In the genomic region with DNA sequence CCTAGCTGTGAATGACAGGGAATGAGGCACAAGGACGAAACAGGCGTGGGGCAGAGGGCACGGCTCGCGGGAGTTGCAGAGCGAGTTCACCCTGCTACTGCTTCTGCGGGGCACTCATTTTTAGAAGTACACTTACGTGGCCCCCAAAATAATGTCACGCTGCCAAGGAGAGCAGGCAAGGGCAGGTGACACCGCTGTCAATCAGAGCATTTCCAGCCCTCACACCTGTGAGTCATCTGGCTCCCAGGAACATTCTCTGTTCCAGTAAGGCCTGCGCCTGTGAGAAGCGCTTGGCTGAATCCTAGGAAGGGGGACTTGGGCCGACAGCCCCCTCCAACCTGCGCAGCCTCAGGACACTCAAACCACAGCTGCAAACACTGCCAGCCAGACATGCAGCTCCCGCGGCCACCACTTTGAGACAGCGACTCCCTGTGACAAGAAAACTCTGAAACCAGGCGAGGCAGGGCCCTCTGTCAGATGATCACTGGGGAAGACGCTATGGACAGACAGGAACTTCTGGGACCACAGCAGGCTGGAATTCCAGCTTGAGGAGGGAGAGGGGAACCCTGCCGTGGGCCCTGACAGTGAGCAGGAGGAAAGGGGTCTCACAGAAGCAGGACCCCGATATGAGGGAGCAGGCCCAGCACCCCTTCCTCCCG, we compare ENCODE assay signal across 16 cellular contexts. TPM values are rescaled to one million over a fixed set of nuclear protein-coding genes. Genes with fewer than 3 reads are reported as not detected.
DNase-seq lines count a peak whose midpoint lies in the region; ATAC-seq, FAIRE-seq and TF ChIP-seq lines count a peak whose summit lies in the region.
"Had no signal": no experiment of that assay in that cellular context is flagged by ENCODE, and none has a peak within 500 bp of the region (broad histone marks: within the 10 kb centered on the region; RNA-seq: fewer than 3 reads in every experiment).

No MANE protein-coding gene starts in this region.

- H3K79me1 ChIP-seq in trophoblast cell (ENCODE audit: low read length), result no peaks in the 10 kb centered on the region

- H3K14ac ChIP-seq in trophoblast cell (ENCODE audit: low read length), result no peak overlapping the region

- no peaks in the 10 kb centered on the region for H3K9me3 Mint-ChIP-seq in astrocyte (ENCODE audit: unreplicated experiment)
- H3K9me3 Mint-ChIP-seq: IgD-negative memory B cell; stimulated activated naive CD8-positive, alpha-beta T cell treated with anti-CD3 and anti-CD28 coated beads, Interleukin-15, Interleukin-2, amounts not matched to agents 100 ng/mL and 50 ng/mL, for 24 hours had no signal

- H4K12ac ChIP-seq in trophoblast cell (ENCODE audit: low read depth, low read length), result no peak overlapping the region

- H3K27ac Mint-ChIP-seq in astrocyte (ENCODE audit: unreplicated experiment), result peak overlapping the region; percentile 18
- H3K27ac Mint-ChIP-seq: stimulated activated naive CD8-positive, alpha-beta T cell treated with anti-CD3 and anti-CD28 coated beads, Interleukin-15, Interleukin-2, amounts not matched to agents 100 ng/mL and 50 ng/mL, for 24 hours had no signal

- H3K23ac ChIP-seq in trophoblast cell (ENCODE audit: low read length), result no peak overlapping the region

- intact Hi-C loops in left cardiac atrium (cut with DNase I), result no loop called here

- peaks cover 82% of the 10 kb centered on the region for H4K20me1 ChIP-seq in astrocyte (ENCODE audit: insufficient read depth, low read length)

- H3K27me3 ChIP-seq in astrocyte (ENCODE audit: insufficient read depth, low read length), result no peaks in the 10 kb centered on the region
- no peaks in the 10 kb centered on the region for H3K27me3 ChIP-seq in trophoblast cell (ENCODE audit: insufficient read depth, low read length)

- no peak overlapping the region for H3K4me3 Mint-ChIP-seq in astrocyte (ENCODE audit: unreplicated experiment)
- H3K4me3 Mint-ChIP-seq: IgD-negative memory B cell; stimulated activated naive CD8-positive, alpha-beta T cell treated with anti-CD3 and anti-CD28 coated beads, Interleukin-15, Interleukin-2, amounts not matched to agents 100 ng/mL and 50 ng/mL, for 24 hours had no signal

- H3K36me3 ChIP-seq in astrocyte (ENCODE audit: insufficient read depth, low read length) (no peaks in the 10 kb centered on the region), trophoblast cell (ENCODE audit: control insufficient read depth in 1 of 2, insufficient read depth in 2 of 2, low read length in 2 of 2) (peaks cover 8 to 11% of the 10 kb centered on the region in 2 experiments)

- H3K18ac ChIP-seq in trophoblast cell (ENCODE audit: low read length), result peak overlapping the region; percentile 6

- H2AK5ac ChIP-seq in trophoblast cell (ENCODE audit: low read length), result no peak overlapping the region

- H3K4me1 ChIP-seq in astrocyte (ENCODE audit: insufficient read depth, low read length), result peaks cover 15% of the 10 kb centered on the region
- peaks cover 23 to 28% of the 10 kb centered on the region in 2 experiments for H3K4me1 ChIP-seq in trophoblast cell (ENCODE audit: control insufficient read depth in 1 of 2, insufficient read depth in 2 of 2, low read length in 2 of 2)

- peaks cover 10% of the 10 kb centered on the region for H3K4me1 Mint-ChIP-seq in astrocyte (ENCODE audit: low read depth, unreplicated experiment)

- H2AFZ ChIP-seq in astrocyte (ENCODE audit: low read depth, low read length) (no peak overlapping the region), trophoblast cell (ENCODE audit: insufficient read depth, low read length, poor library complexity) (no peak overlapping the region)

- FAIRE-seq in astrocyte (lab: Jason Lieb, UNC), result no peak
- FAIRE-seq: D721Med, endothelial cell of umbilical vein, H1 had no signal

- in situ Hi-C loops in ACHN (cut with HindIII; ENCODE audit: low pct_ligation_motif_present, low pct_unique_long_range_greater_than_20kb, low sequenced_read_pairs), result no loop called here

- no peak overlapping the region for H4K8ac ChIP-seq in trophoblast cell (ENCODE audit: low read depth, low read length)

- H2BK12ac ChIP-seq in trophoblast cell (ENCODE audit: low read length), result no peak overlapping the region

- DNase-seq in ELF-1 (ENCODE audit: low read depth, low spot score) (peak; percentile 61), astrocyte (ENCODE audit: low read depth) (no peak), left cardiac atrium (no peak), trophoblast cell (peak in 1 of 2 donors; percentile 30), kidney glomerular epithelial cell (lab: John Stamatoyannopoulos, UW) (no peak), ACHN (no peak)
- DNase-seq: activated naive CD4-positive, alpha-beta T cell; NCI-H1048; NCI-H2227 treated with DMSO at 0.1 percent for 48 hours had no signal

- no peak overlapping the region for H3K4ac ChIP-seq in trophoblast cell (ENCODE audit: low read depth, low read length)

- no peak for TF ChIP-seq CTCF in astrocyte (IDR thresholded peaks at IDR 0.05; ENCODE audit: insufficient read depth, low read depth, low read length)

- H3K27me3 Mint-ChIP-seq in astrocyte (ENCODE audit: low read depth, unreplicated experiment), result no peaks in the 10 kb centered on the region
- H3K27me3 Mint-ChIP-seq: IgD-negative memory B cell; stimulated activated naive CD8-positive, alpha-beta T cell treated with anti-CD3 and anti-CD28 coated beads, Interleukin-15, Interleukin-2, amounts not matched to agents 100 ng/mL and 50 ng/mL, for 24 hours had no signal

- peaks cover 5% of the 10 kb centered on the region for H3K36me3 Mint-ChIP-seq in astrocyte (ENCODE audit: low read depth, unreplicated experiment)

- H3K4me3 ChIP-seq in astrocyte (ENCODE audit: insufficient read depth, low read depth, low read length) (no peak overlapping the region), trophoblast cell (ENCODE audit: low read depth, low read length) (no peak overlapping the region)

- no peak overlapping the region for H3K9ac ChIP-seq in astrocyte (ENCODE audit: low read length)
- H3K9ac ChIP-seq in trophoblast cell (ENCODE audit: low read length), result no peak overlapping the region

- peak; percentile 28 to 66 for ATAC-seq in left cardiac atrium
- ATAC-seq in GM19455 (IDR thresholded peaks at IDR 0.05; ENCODE audit: unreplicated experiment), result no peak
- no peak for ATAC-seq in GM19351 (IDR thresholded peaks at IDR 0.05; ENCODE audit: unreplicated experiment)

- H3K4me2 ChIP-seq in astrocyte (ENCODE audit: low read length), result no peak overlapping the region
- peak overlapping the region; percentile 22 for H3K4me2 ChIP-seq in trophoblast cell (ENCODE audit: low read length)

- no peaks in the 10 kb centered on the region for H3K9me3 ChIP-seq in astrocyte (ENCODE audit: insufficient read depth, low read depth, low read length)
- H3K9me3 ChIP-seq in trophoblast cell (ENCODE audit: insufficient read depth, low read depth, low read length), result no peaks in the 10 kb centered on the region

- no CpG with 5 or more reads among the region's 22 CpGs for WGBS in trophoblast cell (ENCODE audit: extremely low coverage, insufficient coverage, insufficient read length)

- H3K27ac ChIP-seq in astrocyte (ENCODE audit: low read depth, low read length) (no peak overlapping the region), trophoblast cell (ENCODE audit: low read depth, low read length) (peak overlapping the region; percentile 29)

- no peak overlapping the region for H2BK120ac ChIP-seq in trophoblast cell (ENCODE audit: insufficient read depth, low read length, poor library complexity)

- peaks cover 99% of the 10 kb centered on the region for H3K79me2 ChIP-seq in astrocyte (ENCODE audit: insufficient read depth, low read length)
- H3K79me2 ChIP-seq in trophoblast cell (ENCODE audit: control insufficient read depth, insufficient read depth, low read length, poor library complexity), result peaks cover 15% of the 10 kb centered on the region

- peak overlapping the region; percentile 32 for H2BK5ac ChIP-seq in trophoblast cell (ENCODE audit: low read depth, low read length, poor library complexity)

- no peak overlapping the region for H4K91ac ChIP-seq in trophoblast cell (ENCODE audit: low read depth, low read length)

RNA-seq across cellular contexts. Expression of a gene that starts 12.7 kb away (rescaled TPM):
- total RNA-seq in astrocyte, result 21.7 and 25.6 TPM in 2 replicates
- total RNA-seq in left cardiac atrium, result 10 to 100 TPM in 1 of 2 donors, 1 to 10 TPM in 1; 9.8 to 16.2 TPM
- 18.1 and 18.3 TPM in 2 replicates for polyA plus RNA-seq in trophoblast cell (2013)

RNA-seq across cellular contexts. Expression of a gene that starts 25.1 kb away (rescaled TPM):
- total RNA-seq in astrocyte (162 and 167 TPM in 2 replicates), left cardiac atrium (100 to 1,000 TPM in 1 of 2 donors, 10 to 100 TPM in 1; 80.6 to 128 TPM)
- 96.9 and 101 TPM in 2 replicates for polyA plus RNA-seq in trophoblast cell (2013)

RNA-seq across cellular contexts. Expression of a gene that starts 59.7 kb away (rescaled TPM):
- total RNA-seq in astrocyte (69.9 and 78.3 TPM in 2 replicates), left cardiac atrium (10 to 100 TPM; 45.2 to 45.7 TPM)
- 71.1 and 72.2 TPM in 2 replicates for polyA plus RNA-seq in trophoblast cell (2013)

Comparison
In these comparisons a context has a peak if more than half of its experiments do, and no peak if none do; other contexts are left out.
1. ATAC-seq: peak in left cardiac atrium (2 of 2); none in GM19455 (single experiment) and GM19351 (single experiment).